8 cellular contexts compared by ENCODE assay signal in the genomic region with DNA sequence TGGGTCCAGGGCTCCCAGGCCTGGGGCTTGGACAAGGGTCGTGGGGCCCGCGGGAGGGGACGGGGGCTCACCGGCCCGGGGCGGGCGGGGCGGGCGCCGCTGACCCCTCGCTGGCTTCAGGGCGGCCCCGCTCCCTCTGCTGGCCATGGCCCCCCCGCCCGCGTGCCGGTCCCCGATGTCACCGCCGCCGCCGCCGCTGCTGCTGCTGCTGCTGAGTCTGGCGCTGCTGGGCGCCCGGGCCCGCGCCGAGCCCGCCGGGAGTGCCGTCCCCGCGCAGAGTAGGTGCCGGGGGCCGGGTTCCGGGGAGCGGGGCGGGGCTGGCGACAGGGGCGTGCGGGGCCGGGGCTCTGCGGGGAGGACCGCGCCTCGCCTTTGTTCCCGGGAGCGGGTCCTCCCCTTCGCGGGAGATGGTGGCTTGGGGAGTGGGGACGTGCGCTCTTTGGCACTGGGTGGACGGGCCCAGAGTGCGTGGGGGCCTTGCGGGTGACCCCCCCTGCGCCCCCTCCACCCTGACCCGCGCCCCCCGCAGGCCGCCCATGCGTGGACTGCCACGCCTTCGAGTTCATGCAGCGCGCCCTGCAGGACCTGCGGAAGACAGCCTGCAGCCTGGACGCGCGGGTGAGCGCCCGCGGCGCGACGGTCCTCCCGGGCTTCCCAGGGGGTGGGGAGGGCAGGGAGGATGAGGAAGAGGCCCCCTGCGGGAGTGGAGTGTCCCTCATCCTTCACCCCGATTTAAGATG. TPM values are rescaled to one million over a fixed set of nuclear protein-coding genes. Genes with fewer than 3 reads are reported as not detected.
A peak's percentile ranks its signal among the peaks of the same experiment; 100 is the strongest.
DNase-seq lines count a peak whose midpoint lies in the region; ATAC-seq and TF ChIP-seq lines count a peak whose summit lies in the region.

No MANE protein-coding gene starts in this region.

- H3K4me3 ChIP-seq in effector memory CD4-positive, alpha-beta T cell (ENCODE audit: insufficient read depth, low read depth, low read length, poor library complexity, severe bottlenecking), result peak overlapping the region; percentile 78
- peak overlapping the region; percentile 56 to 94 (median 84) for H3K4me3 ChIP-seq in transverse colon

- H3K27me3 ChIP-seq in effector memory CD4-positive, alpha-beta T cell (replicated peaks; ENCODE audit: control insufficient read depth, insufficient read depth, low read length, poor library complexity, severe bottlenecking), result peaks cover 19% of the 10 kb centered on the region
- peaks cover 41% of the 10 kb centered on the region for H3K27me3 ChIP-seq in transverse colon

- intact Hi-C loops in activated B cell treated with CpG ODN at 0.5 μM for 24 hours (cut with micrococcal nuclease), result loop anchor here (1.0 to 5.0 kb wide), 2 partner anchors 33 to 375 kb away; a partner anchor contains a TSS
- intact Hi-C loops in transverse colon (cut with DNase I; ENCODE audit: low total_unique reads), result no loop called here

- H3K27ac ChIP-seq in effector memory CD4-positive, alpha-beta T cell (ENCODE audit: insufficient read depth, low read length, poor library complexity, severe bottlenecking), result no peak overlapping the region
- H3K27ac ChIP-seq in transverse colon, result peak overlapping the region; percentile 8 to 70 (median 62)

- H3K4me3 Mint-ChIP-seq in activated B cell treated with CpG ODN at 0.5 μM for 24 hours (peak overlapping the region; percentile 77), mesothelial cell of epicardium (peak overlapping the region; percentile 69)

- TF ChIP-seq EP300 in transverse colon (IDR thresholded peaks at IDR 0.05; ENCODE audit: low read depth), result no peak

- H3K27me3 Mint-ChIP-seq in activated B cell treated with CpG ODN at 0.5 μM for 24 hours, result peaks cover 14% of the 10 kb centered on the region
- peaks cover 29% of the 10 kb centered on the region for H3K27me3 Mint-ChIP-seq in mesothelial cell of epicardium (ENCODE audit: low read depth)

- in situ Hi-C loops in transverse colon (cut with MboI; ENCODE audit: low pct_ligation_motif_present in 1 of 4, low pct_unique_long_range_greater_than_20kb in 1 of 4, low sequenced_read_pairs in 3 of 4), result no loop called here

- no peak for TF ChIP-seq POLR2A in transverse colon (IDR thresholded peaks at IDR 0.05)
- TF ChIP-seq POLR2A in GM18505 (IDR thresholded peaks at IDR 0.05; ENCODE audit: borderline replicate concordance, extremely low read depth, insufficient read depth, insufficient read length), result no peak

- TF ChIP-seq CTCF in GM10248 (IDR thresholded peaks at IDR 0.05; ENCODE audit: control extremely low read depth, extremely low read depth, low read depth, missing control alignments), result no peak
- TF ChIP-seq CTCF in activated B cell treated with CpG ODN at 0.5 μM for 24 hours (IDR thresholded peaks at IDR 0.05), result no peak
- no peak for TF ChIP-seq CTCF in mesothelial cell of epicardium (IDR thresholded peaks at IDR 0.05; ENCODE audit: unreplicated experiment)
- TF ChIP-seq CTCF in transverse colon (IDR thresholded peaks at IDR 0.05), result no peak

- POLR2A ChIA-PET in GM10248 (lab: Yijun Ruan, JAX), result no interaction called here
- POLR2A ChIA-PET in activated B cell treated with CpG ODN at 0.5 μM for 24 hours (lab: Charles Lee), result no interaction called here

- H3K9me3 Mint-ChIP-seq in activated B cell treated with CpG ODN at 0.5 μM for 24 hours (no peaks in the 10 kb centered on the region), mesothelial cell of epicardium (no peaks in the 10 kb centered on the region)

- CTCF ChIA-PET in GM10248 (lab: Yijun Ruan, JAX) (no interaction called here), activated B cell treated with CpG ODN at 0.5 μM for 24 hours (lab: Charles Lee) (no interaction called here)

- WGBS in transverse colon (ENCODE audit: low coverage in 1 of 2), 2 donors, result 1% methylated on average over 47 of the region's 80 CpGs; no CpG with 5 or more reads in 1 of the 2 donors

- ATAC-seq in HG02981 (IDR thresholded peaks at IDR 0.05; ENCODE audit: unreplicated experiment) (peak; percentile 27), activated B cell treated with CpG ODN at 0.5 μM for 24 hours (ENCODE audit: low read depth) (peak; percentile 53), GM18505 (IDR thresholded peaks at IDR 0.05; ENCODE audit: unreplicated experiment) (no peak)

- H3K36me3 ChIP-seq in effector memory CD4-positive, alpha-beta T cell (ENCODE audit: control insufficient read depth, insufficient read depth, low read length), result no peaks in the 10 kb centered on the region
- H3K36me3 ChIP-seq in transverse colon, result no peaks in the 10 kb centered on the region

- H3K27ac Mint-ChIP-seq in activated B cell treated with CpG ODN at 0.5 μM for 24 hours, result peak overlapping the region; percentile 35
- H3K27ac Mint-ChIP-seq in mesothelial cell of epicardium, result no peak overlapping the region

- peaks cover 9% of the 10 kb centered on the region for H3K4me1 Mint-ChIP-seq in activated B cell treated with CpG ODN at 0.5 μM for 24 hours
- peaks cover 4% of the 10 kb centered on the region for H3K4me1 Mint-ChIP-seq in mesothelial cell of epicardium

- H3K36me3 Mint-ChIP-seq in activated B cell treated with CpG ODN at 0.5 μM for 24 hours (ENCODE audit: low read depth) (no peaks in the 10 kb centered on the region), mesothelial cell of epicardium (no peaks in the 10 kb centered on the region)

- H3K4me1 ChIP-seq in effector memory CD4-positive, alpha-beta T cell (ENCODE audit: control insufficient read depth, insufficient read depth, low read length, poor library complexity, severe bottlenecking), result peaks cover 17% of the 10 kb centered on the region
- H3K4me1 ChIP-seq in transverse colon, result peaks cover 0 to 27% (median 22%) of the 10 kb centered on the region in 4 donors

- no peaks in the 10 kb centered on the region for H3K9me3 ChIP-seq in effector memory CD4-positive, alpha-beta T cell (ENCODE audit: control insufficient read depth, low read length)
- no peaks in the 10 kb centered on the region for H3K9me3 ChIP-seq in transverse colon

- peak; percentile 68 for DNase-seq in GM10248 (ENCODE audit: extremely low spot score)
- peak; percentile 48 for DNase-seq in activated B cell treated with CpG ODN at 0.5 μM for 24 hours
- peak in 1 of 3 donors; percentile 12 for DNase-seq in effector memory CD4-positive, alpha-beta T cell
- no peak for DNase-seq in mesothelial cell of epicardium (ENCODE audit: low spot score in 2 of 2, unreplicated experiment in 2 of 2)
- DNase-seq in transverse colon, result peak; percentile 41
- DNase-seq in NCI-H446 treated with DMSO at 0.1 percent for 48 hours (lab: John Stamatoyannopoulos, UW), result no peak

RNA-seq across cellular contexts. Expression of a gene that starts 16.8 kb away (rescaled TPM):
- 0.15 and 0.24 TPM in 2 replicates for total RNA-seq in activated B cell treated with CpG ODN at 0.5 μM for 24 hours
- 25.2 to 28.2 TPM (median 25.2 TPM) in 3 replicates for total RNA-seq in mesothelial cell of epicardium
- 1 to 10 TPM in 1 of 4 donors, under 1 TPM in 2, not detected in 1; 0.14 to 1.9 (median 0.64) TPM for total RNA-seq in transverse colon

RNA-seq across cellular contexts. Expression of a gene that starts 33.6 kb away (rescaled TPM):
- total RNA-seq in activated B cell treated with CpG ODN at 0.5 μM for 24 hours (44.7 and 49.9 TPM in 2 replicates), mesothelial cell of epicardium (53.0 to 55.8 TPM (median 55.8 TPM) in 3 replicates), transverse colon (10 to 100 TPM; 22.0 to 80.4 (median 31.8) TPM)

Comparison
In these comparisons a context has a peak if more than half of its experiments do, and no peak if none do; other contexts are left out.
1. DNase-seq: peak in GM10248 (single experiment), activated B cell treated with CpG ODN at 0.5 μM for 24 hours (single experiment) and transverse colon (single experiment); none in mesothelial cell of epicardium (0 of 2) and NCI-H446 treated with DMSO at 0.1 percent for 48 hours (single experiment).